23 cellular contexts compared by ENCODE assay signal in the genomic region with DNA sequence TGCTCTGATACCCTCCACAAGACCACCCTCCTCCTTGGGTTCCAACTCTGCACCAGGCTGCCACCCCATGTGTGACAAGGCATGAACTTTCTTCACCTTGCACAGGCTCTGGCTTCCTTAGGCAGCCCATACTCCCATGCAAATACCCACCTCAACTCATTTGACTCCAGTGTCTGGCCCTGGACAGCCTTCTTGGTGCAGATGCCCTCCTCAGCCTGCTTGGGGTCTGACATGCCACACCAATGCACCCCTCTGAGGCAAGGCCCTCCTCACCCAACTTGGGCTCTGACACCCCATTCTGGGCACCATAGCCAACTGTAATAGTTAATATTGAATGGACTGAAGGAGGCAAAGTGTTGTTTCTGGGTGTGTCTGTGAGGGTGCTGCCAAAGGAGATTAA.
DNase-seq lines count a peak whose midpoint lies in the region; ATAC-seq, FAIRE-seq and TF ChIP-seq lines count a peak whose summit lies in the region.
"Had no signal": no experiment of that assay in that cellular context is flagged by ENCODE, and none has a peak within 500 bp of the region (broad histone marks: within the 10 kb centered on the region; RNA-seq: fewer than 3 reads in every experiment).

No MANE protein-coding gene starts in this region.

- no peak for TF ChIP-seq CTCF in pancreas (IDR thresholded peaks at IDR 0.05)

- no peak overlapping the region for H3K4me3 Mint-ChIP-seq in stimulated activated naive CD8-positive, alpha-beta T cell treated with anti-CD3 and anti-CD28 coated beads, Interleukin-15, amount 100 ng/mL, for 72 hours
- H3K4me3 Mint-ChIP-seq in naive B cell: peak overlapping the region in 6 of 8 donors; percentile 38 to 83 (median 72)
- H3K4me3 Mint-ChIP-seq: CD4-positive, CD25-positive, alpha-beta regulatory T cell had no signal

- H3K36me3 ChIP-seq in pancreas: no peaks in the 10 kb centered on the region
- H3K36me3 ChIP-seq: BE2C, MG63, SJSA1 had no signal

- H3K4me3 ChIP-seq in pancreas: no peak overlapping the region
- H3K4me3 ChIP-seq: MG63, SJSA1 had no signal

- H3K4me1 Mint-ChIP-seq in stimulated activated naive CD8-positive, alpha-beta T cell treated with anti-CD3 and anti-CD28 coated beads, Interleukin-15, amount 100 ng/mL, for 72 hours: peaks cover 7% of the 10 kb centered on the region
- H3K4me1 Mint-ChIP-seq in naive B cell: peaks cover 45 to 64% (median 47%) of the 10 kb centered on the region in 3 donors
- H3K4me1 Mint-ChIP-seq: CD4-positive, CD25-positive, alpha-beta regulatory T cell had no signal

- DNase-seq in stimulated activated naive CD8-positive, alpha-beta T cell treated with anti-CD3 and anti-CD28 coated beads, Interleukin-15, Interleukin-2, amounts not matched to agents 100 U/mL and 50 U/mL, for 24 hours: no peak
- DNase-seq in stimulated activated naive CD8-positive, alpha-beta T cell treated with anti-CD3 and anti-CD28 coated beads, Interleukin-15, amount 100 ng/mL, for 72 hours: no peak
- DNase-seq in caudate nucleus (lab: John Stamatoyannopoulos, UW): no peak
- no peak for DNase-seq in naive B cell
- no peak for DNase-seq in pancreas
- no peak for DNase-seq in activated CD8-positive, alpha-beta memory T cell treated with anti-CD3 and anti-CD28 coated beads, Interleukin-2, amount 50 U/mL, for 4 hours
- no peak for DNase-seq in occipital lobe (lab: John Stamatoyannopoulos, UW)
- no peak for DNase-seq in amygdala (lab: John Stamatoyannopoulos, UW)
- DNase-seq: BE2C; CD4-positive, CD25-positive, alpha-beta regulatory T cell; GF-D8; H7; Kasumi-1; NCI-H1048; NCI-H1436; NCI-H187 treated with DMSO at 0.1 percent for 48 hours; NCI-H510A treated with DMSO at 0.1 percent for 48 hours; NCI-H748 treated with DMSO at 0.1 percent for 48 hours; NK-92 treated with Interleukin-12 subunit alpha and Interleukin-12 subunit beta, amount 100 ng/mL, for 24 hours had no signal

- H3K27ac Mint-ChIP-seq in stimulated activated naive CD8-positive, alpha-beta T cell treated with anti-CD3 and anti-CD28 coated beads, Interleukin-15, amount 100 ng/mL, for 72 hours: no peak overlapping the region
- peak overlapping the region in 5 of 6 donors; percentile 55 to 96 (median 87) for H3K27ac Mint-ChIP-seq in naive B cell

- no peaks in the 10 kb centered on the region for H3K27me3 ChIP-seq in pancreas
- H3K27me3 ChIP-seq: BE2C had no signal

- H3K36me3 Mint-ChIP-seq in naive B cell: no peaks in the 10 kb centered on the region
- H3K36me3 Mint-ChIP-seq: CD4-positive, CD25-positive, alpha-beta regulatory T cell had no signal

- intact Hi-C loops in pancreas (cut with DNase I): no loop called here

- peaks cover 7% of the 10 kb centered on the region for H3K27me3 Mint-ChIP-seq in stimulated activated naive CD8-positive, alpha-beta T cell treated with anti-CD3 and anti-CD28 coated beads, Interleukin-15, amount 100 ng/mL, for 72 hours
- H3K27me3 Mint-ChIP-seq in naive B cell: no peaks in the 10 kb centered on the region

- FAIRE-seq in pancreas (lab: Jason Lieb, UNC): no peak
- FAIRE-seq: A204.1 had no signal

- no peaks in the 10 kb centered on the region for H3K9me3 ChIP-seq in pancreas
- H3K9me3 ChIP-seq: BE2C, MG63, SJSA1 had no signal

- no peaks in the 10 kb centered on the region for H3K4me1 ChIP-seq in pancreas
- H3K4me1 ChIP-seq: BE2C, SJSA1 had no signal

- no peaks in the 10 kb centered on the region for H3K9me3 Mint-ChIP-seq in stimulated activated naive CD8-positive, alpha-beta T cell treated with anti-CD3 and anti-CD28 coated beads, Interleukin-15, amount 100 ng/mL, for 72 hours
- peaks cover 0 to 4% (median 0%) of the 10 kb centered on the region in 7 donors for H3K9me3 Mint-ChIP-seq in naive B cell
- H3K9me3 Mint-ChIP-seq: CD4-positive, CD25-positive, alpha-beta regulatory T cell had no signal

- ATAC-seq in stimulated activated naive CD8-positive, alpha-beta T cell treated with anti-CD3 and anti-CD28 coated beads, Interleukin-15, Interleukin-2, amounts not matched to agents 100 U/mL and 50 U/mL, for 24 hours: peak; percentile 19
- ATAC-seq in stimulated activated naive CD8-positive, alpha-beta T cell treated with anti-CD3 and anti-CD28 coated beads, Interleukin-15, amount 100 ng/mL, for 72 hours: no peak
- ATAC-seq in naive B cell (ENCODE audit: low read depth in 2 of 2) (no peak), pancreas (no peak)
- ATAC-seq: Panc1 had no signal

- H3K27ac ChIP-seq in caudate nucleus (ENCODE audit: low read depth, low read length): peak overlapping the region; percentile 18
- no peak overlapping the region for H3K27ac ChIP-seq in pancreas
- H3K27ac ChIP-seq: SJSA1 had no signal

Comparison
In these comparisons a context has a peak if more than half of its experiments do, and no peak if none do; other contexts are left out.
1. H3K27ac Mint-ChIP-seq: peak in naive B cell (5 of 6); none in stimulated activated naive CD8-positive, alpha-beta T cell treated with anti-CD3 and anti-CD28 coated beads, Interleukin-15, amount 100 ng/mL, for 72 hours (0 of 2).
2. H3K4me3 Mint-ChIP-seq: peak in naive B cell (6 of 8); none in stimulated activated naive CD8-positive, alpha-beta T cell treated with anti-CD3 and anti-CD28 coated beads, Interleukin-15, amount 100 ng/mL, for 72 hours (0 of 2).